Comparison of ENCODE assay signal across 14 cellular contexts in genomic region chrX:48899078-48899410, GRCh38. TPM values are rescaled to one million over a fixed set of nuclear protein-coding genes. Genes with fewer than 3 reads are reported as not detected.
A peak's percentile ranks its signal among the peaks of the same experiment; 100 is the strongest.
DNase-seq lines count a peak whose midpoint lies in the region; ATAC-seq, FAIRE-seq and TF ChIP-seq lines count a peak whose summit lies in the region.
"Had no signal": no experiment of that assay in that cellular context is flagged by ENCODE, and none has a peak within 500 bp of the region (broad histone marks: within the 10 kb centered on the region; RNA-seq: fewer than 3 reads in every experiment).

No MANE protein-coding gene starts in this region.

- H3K9me2 ChIP-seq in Loucy (replicated peaks; ENCODE audit: low read depth, low read length): no peaks in the 10 kb centered on the region

- intact Hi-C loops in GM12878 (cut with micrococcal nuclease; ENCODE audit: unreplicated experiment) (loop anchor here (5.0 to 10.0 kb wide), 2 partner anchors 143 to 424 kb away; partner anchors contain the start of genes FTSJ1, SLC38A5 and TFE3), gastrocnemius medialis (cut with DNase I; ENCODE audit: low total_unique reads) (loop anchor here (5.0 to 10.0 kb wide), 4 partner anchors 103 to 302 kb away; partner anchors contain the start of genes GRIPAP1, MAGIX and WDR13)

- H3K9ac ChIP-seq in Loucy (ENCODE audit: low read depth, low read length, poor library complexity, severe bottlenecking) (no peak overlapping the region), GM12878 (ENCODE audit: control insufficient read depth, insufficient read depth, low read length) (no peak overlapping the region; the same call in 1 of the 2 replicates)

- ATAC-seq in GM12878 (no peak), gastrocnemius medialis (no peak)

- H3K79me2 ChIP-seq in Loucy (ENCODE audit: insufficient read depth, low read length) (peaks cover 39% of the 10 kb centered on the region), GM12878 (ENCODE audit: control insufficient read depth, insufficient read depth, low read length) (peaks cover 22% of the 10 kb centered on the region)

- no TSS peak for BruUV-seq in GM12878 (replicated peaks; lab: Mats Ljungman, UMichigan)

- 65% methylated on average over 8 of the region's 8 CpGs for WGBS in GM12878 (ENCODE audit: insufficient coverage, insufficient replicate concordance, low lambda C conversion rate, missing lambda C conversion rate)

- TF ChIP-seq POLR2A in GM12878 (IDR thresholded peaks at IDR 0.05; ENCODE audit: low read depth, low read length) (no peak), gastrocnemius medialis (IDR thresholded peaks at IDR 0.05) (no peak)

- TF ChIP-seq RAD21 in GM12878 (IDR thresholded peaks at IDR 0.05; ENCODE audit: insufficient read depth, low read depth, low read length): no peak

- no peaks in the 10 kb centered on the region for H3K27me3 ChIP-seq in Loucy (ENCODE audit: insufficient read depth, low read length, poor library complexity, severe bottlenecking)
- H3K27me3 ChIP-seq in GM12878 (replicated peaks in 1 of 2; ENCODE audit: control insufficient read depth in 2 of 2, insufficient read depth in 2 of 2, low read length in 1 of 2): no peaks in the 10 kb centered on the region
- H3K27me3 ChIP-seq in gastrocnemius medialis: no peaks in the 10 kb centered on the region
- H3K27me3 ChIP-seq: adrenal gland, SJCRH30 had no signal

- H3K4me3 ChIP-seq in Loucy (ENCODE audit: low read length, poor library complexity, severe bottlenecking) (peak overlapping the region; percentile 96), GM12878 (peak overlapping the region; percentile 61; the same call in 1 of the 2 replicates), gastrocnemius medialis (no peak overlapping the region)

- H3K4me1 ChIP-seq in Loucy (ENCODE audit: insufficient read depth, low read length, poor library complexity, severe bottlenecking): no peaks in the 10 kb centered on the region
- no peaks in the 10 kb centered on the region for H3K4me1 ChIP-seq in GM12878 (ENCODE audit: control insufficient read depth, insufficient read depth, low read length)
- peaks cover 0 to 12% of the 10 kb centered on the region in 2 donors for H3K4me1 ChIP-seq in gastrocnemius medialis
- H3K4me1 ChIP-seq: SJCRH30 had no signal

- H3K27ac ChIP-seq in GM12878 (ENCODE audit: control insufficient read depth, insufficient read depth): no peak overlapping the region
- peak overlapping the region; percentile 22 to 95 (median 92) for H3K27ac ChIP-seq in gastrocnemius medialis

- H3K9me3 ChIP-seq in Loucy (ENCODE audit: insufficient read depth, low read depth, low read length) (no peaks in the 10 kb centered on the region), GM12878 (replicated peaks; ENCODE audit: control insufficient read depth, insufficient read depth, low read length) (no peaks in the 10 kb centered on the region; the same call in 2 of the 3 replicates), gastrocnemius medialis (no peaks in the 10 kb centered on the region)
- H3K9me3 ChIP-seq: adrenal gland, SJCRH30 had no signal

- TF ChIP-seq CTCF in Loucy (conservative IDR thresholded peaks at IDR 0.05; ENCODE audit: low read length) (no peak), GM12878 (IDR thresholded peaks at IDR 0.05 in 2 of 3, conservative IDR thresholded peaks at IDR 0.05 in 1 of 3; ENCODE audit: control insufficient read depth in 2 of 3, extremely low read depth in 1 of 3, insufficient read depth in 1 of 3, low read depth in 3 of 3, low read length in 3 of 3) (no peak), gastrocnemius medialis (IDR thresholded peaks at IDR 0.05 in 4 of 5, conservative IDR thresholded peaks at IDR 0.05 in 1 of 5) (no peak)

- peaks cover 17% of the 10 kb centered on the region for H3K27me3 Mint-ChIP-seq in activated T-cell treated with anti-CD3 and anti-CD28 coated beads, Interleukin-2, amount 50 U/mL, for 24 hours
- H3K27me3 Mint-ChIP-seq in T-helper 2 cell treated with Interferon-gamma antibody and Interleukin-4, amounts not matched to agents 5 μg/mL and 100 μg/mL, for 36 hours (ENCODE audit: low read depth): no peaks in the 10 kb centered on the region

- H3K4me3 Mint-ChIP-seq in activated T-cell treated with anti-CD3 and anti-CD28 coated beads, Interleukin-2, amount 50 U/mL, for 24 hours: peak overlapping the region; percentile 82
- no peak overlapping the region for H3K4me3 Mint-ChIP-seq in T-helper 2 cell treated with Interferon-gamma antibody and Interleukin-4, amounts not matched to agents 5 μg/mL and 100 μg/mL, for 36 hours

- H3K4me2 ChIP-seq in Loucy (ENCODE audit: low read depth, low read length, poor library complexity, severe bottlenecking): peak overlapping the region; percentile 73
- H3K4me2 ChIP-seq in GM12878 (ENCODE audit: control insufficient read depth, insufficient read depth): peak overlapping the region; percentile 54; the same call in 1 of the 2 replicates

- no peak for FAIRE-seq in GM12878 (lab: Jason Lieb, UNC)
- FAIRE-seq: urothelium cell line had no signal

- CTCF ChIA-PET in GM12878 (lab: Yijun Ruan, JAX): interaction anchor here (0.7 kb wide), 1 partner anchor 8 kb away, joined by 3 read pairs; no protein-coding TSS in a partner anchor

- H3K36me3 ChIP-seq in Loucy (ENCODE audit: insufficient read depth, low read length) (peaks cover 7% of the 10 kb centered on the region; the same call in 1 of the 2 replicates), GM12878 (ENCODE audit: control insufficient read depth in 2 of 2, insufficient read depth in 2 of 2, low read length in 1 of 2) (peaks cover 0 to 5% of the 10 kb centered on the region in 2 experiments; a peak in 2 of 4 replicates), gastrocnemius medialis (peaks cover 0 to 24% of the 10 kb centered on the region in 2 donors)
- H3K36me3 ChIP-seq: SJCRH30 had no signal

- peak overlapping the region; percentile 93 for H3K27ac Mint-ChIP-seq in activated T-cell treated with anti-CD3 and anti-CD28 coated beads, Interleukin-2, amount 50 U/mL, for 24 hours
- no peak overlapping the region for H3K27ac Mint-ChIP-seq in T-helper 2 cell treated with Interferon-gamma antibody and Interleukin-4, amounts not matched to agents 5 μg/mL and 100 μg/mL, for 36 hours

- SMC1A ChIA-PET in GM12878 (lab: Charles Lee; ENCODE audit: uncharacterized antibody, unreplicated experiment): no interaction called here

- no peaks in the 10 kb centered on the region for H3K9me3 Mint-ChIP-seq in activated T-cell treated with anti-CD3 and anti-CD28 coated beads, Interleukin-2, amount 50 U/mL, for 24 hours
- H3K9me3 Mint-ChIP-seq in T-helper 2 cell treated with Interferon-gamma antibody and Interleukin-4, amounts not matched to agents 5 μg/mL and 100 μg/mL, for 36 hours: no peaks in the 10 kb centered on the region

- H3K4me1 Mint-ChIP-seq in activated T-cell treated with anti-CD3 and anti-CD28 coated beads, Interleukin-2, amount 50 U/mL, for 24 hours (ENCODE audit: low read depth): peaks cover 23% of the 10 kb centered on the region
- peaks cover 10% of the 10 kb centered on the region for H3K4me1 Mint-ChIP-seq in T-helper 2 cell treated with Interferon-gamma antibody and Interleukin-4, amounts not matched to agents 5 μg/mL and 100 μg/mL, for 36 hours (ENCODE audit: low read depth)

- RAD21 ChIA-PET in GM12878 (lab: Charles Lee; ENCODE audit: unreplicated experiment): interaction anchor here (1.5 to 2.9 kb wide), 3 partner anchors 13 to 145 kb away, joined by 5 to 12 read pairs (median 7); partner anchors contain the start of genes HDAC6 and SLC35A2

- H3K36me3 Mint-ChIP-seq in activated T-cell treated with anti-CD3 and anti-CD28 coated beads, Interleukin-2, amount 50 U/mL, for 24 hours (ENCODE audit: low read depth): peaks cover 67% of the 10 kb centered on the region
- peaks cover 15% of the 10 kb centered on the region for H3K36me3 Mint-ChIP-seq in T-helper 2 cell treated with Interferon-gamma antibody and Interleukin-4, amounts not matched to agents 5 μg/mL and 100 μg/mL, for 36 hours (ENCODE audit: low read depth)

- TF ChIP-seq EP300 in GM12878 (IDR thresholded peaks at IDR 0.05; ENCODE audit: borderline replicate concordance in 1 of 2, control insufficient read depth in 1 of 2, low read depth in 2 of 2, low read length in 2 of 2): no peak

- in situ Hi-C loops in GM12878 (cut with MboI) (no loop called here), gastrocnemius medialis (cut with MboI; ENCODE audit: low sequenced_read_pairs in 4 of 4) (loop anchor here in 1 of 4 donors (10.0 kb wide), 1 partner anchor 94 kb away; the partner anchor contains the start of gene HDAC6)

- DNase-seq in activated T-cell treated with anti-CD3 and anti-CD28 coated beads, Interleukin-2, amount 50 U/mL, for 24 hours: no peak
- DNase-seq in activated T-cell treated with anti-CD3 and anti-CD28 coated beads for 4 hours: no peak
- DNase-seq in GM12878 (ENCODE audit: low read depth, low spot score): no peak
- no peak for DNase-seq in gastrocnemius medialis
- DNase-seq in T-helper 2 cell treated with Interferon-gamma antibody and Interleukin-4, amounts not matched to agents 5 μg/mL and 100 μg/mL, for 36 hours (ENCODE audit: low spot score): no peak
- DNase-seq in SHP77 (lab: John Stamatoyannopoulos, UW): no peak
- no peak for DNase-seq in HuH-7.5 (ENCODE audit: low spot score)
- DNase-seq: activated CD4-positive, CD25-positive, alpha-beta regulatory T cell treated with anti-CD3 and anti-CD28 coated beads, Interleukin-2, amount 50 U/mL, for 72 hours; dermis blood vessel endothelial cell; NCI-H446 treated with DMSO at 0.1 percent for 48 hours; SJCRH30 had no signal

- H2AFZ ChIP-seq in Loucy (ENCODE audit: low read length) (no peak overlapping the region), GM12878 (ENCODE audit: control insufficient read depth, low read depth, low read length) (no peak overlapping the region)

- H4K20me1 ChIP-seq in Loucy (ENCODE audit: insufficient read depth, low read length, poor library complexity, severe bottlenecking): peaks cover 24% of the 10 kb centered on the region
- no peaks in the 10 kb centered on the region for H4K20me1 ChIP-seq in GM12878 (ENCODE audit: control insufficient read depth, insufficient read depth)

- POLR2A ChIA-PET in GM12878 (lab: Charles Lee): interaction anchor here (0.7 kb wide), 2 partner anchors 41 to 431 kb away, joined by 3 to 5 read pairs; no protein-coding TSS in a partner anchor

- H3F3A ChIP-seq in Loucy (ENCODE audit: low read depth): no peaks in the 10 kb centered on the region

RNA-seq across cellular contexts. Expression of gene PQBP1, which starts 1.3 kb away (rescaled TPM):
- 8.1 and 8.5 TPM in 2 replicates for total RNA-seq in GM12878 (2013; cell fraction: nucleolus; rRNA removed)
- total RNA-seq in GM12878 (2014; rRNA removed) (62.2 and 70.2 TPM in 2 replicates), GM12878 (2014; rRNA removed; fragmentation: Illumina TruSeq; extraction: Trizol) (37.5 and 38.5 TPM in 2 replicates), GM12878 (2021) (69.5 and 71.0 TPM in 2 replicates), gastrocnemius medialis (10 to 100 TPM; 61.3 to 90.4 (median 67.8) TPM)
- 26.7 TPM for polyA plus RNA-seq in GM12878 (2011; ENCODE audit: low read depth)
- polyA plus RNA-seq in GM12878 (2011; rRNA removed) (22.4 and 55.3 TPM in 2 replicates), GM12878 (2014; fragmentation: Illumina TruSeq; extraction: Trizol) (39.6 and 70.0 TPM in 2 replicates), GM12878 (2014; fragmentation: Nextera tagmentation; extraction: Ambion mirVana) (10 to 100 TPM; 12.5 to 28.0 TPM), GM12878 (2014; rRNA removed) (68.5 and 76.1 TPM in 2 replicates), GM12878 (2016; fragmentation: Nextera tagmentation; extraction: Ambion mirVana) (10 to 100 TPM; 68.6 to 74.8 TPM)
- polyA plus RNA-seq in GM12878 (2011; cell fraction: cytosol; rRNA removed): 67.4 and 68.4 TPM in 2 replicates
- polyA plus RNA-seq in GM12878 (2011; cell fraction: nucleus; rRNA removed): 112 and 137 TPM in 2 replicates
- polyA plus RNA-seq in GM12878 (2012): 70.1 and 70.6 TPM in 2 replicates
- 30.3 and 33.8 TPM in 2 replicates for polyA minus RNA-seq in GM12878 (2011; rRNA and poly(A)+ RNA removed)
- 22.9 and 24.1 TPM in 2 replicates for polyA minus RNA-seq in GM12878 (2011; cell fraction: cytosol; rRNA and poly(A)+ RNA removed)
- 9.9 and 20.2 TPM in 2 replicates for polyA minus RNA-seq in GM12878 (2011; cell fraction: nucleus; rRNA and poly(A)+ RNA removed)

RNA-seq across cellular contexts. Expression of gene TIMM17B, which starts 1.5 kb away (rescaled TPM):
- total RNA-seq in GM12878 (2013; cell fraction: nucleolus; rRNA removed): 14.1 and 16.7 TPM in 2 replicates
- total RNA-seq in GM12878 (2014; rRNA removed) (49.0 and 53.5 TPM in 2 replicates), GM12878 (2014; rRNA removed; fragmentation: Illumina TruSeq; extraction: Trizol) (32.9 and 33.3 TPM in 2 replicates), GM12878 (2021) (53.8 and 57.8 TPM in 2 replicates), gastrocnemius medialis (100 to 1,000 TPM in 1 of 4 donors, 10 to 100 TPM in 3; 53.3 to 103 (median 68.5) TPM)
- polyA plus RNA-seq in GM12878 (2011; ENCODE audit: low read depth): 24.7 TPM
- polyA plus RNA-seq in GM12878 (2011; rRNA removed) (22.0 and 41.5 TPM in 2 replicates), GM12878 (2014; fragmentation: Illumina TruSeq; extraction: Trizol) (16.3 and 37.7 TPM in 2 replicates), GM12878 (2014; fragmentation: Nextera tagmentation; extraction: Ambion mirVana) (10 to 100 TPM in 1 of 2 experiments, 1 to 10 TPM in 1; 4.5 to 18.3 TPM), GM12878 (2014; rRNA removed) (69.4 and 72.4 TPM in 2 replicates), GM12878 (2016; fragmentation: Nextera tagmentation; extraction: Ambion mirVana) (10 to 100 TPM; 79.5 to 88.7 TPM)
- polyA plus RNA-seq in GM12878 (2011; cell fraction: cytosol; rRNA removed): 84.2 and 105 TPM in 2 replicates
- polyA plus RNA-seq in GM12878 (2011; cell fraction: nucleus; rRNA removed): 69.2 and 74.6 TPM in 2 replicates
- polyA plus RNA-seq in GM12878 (2012): 40.4 and 40.9 TPM in 2 replicates
- 14.3 and 37.8 TPM in 2 replicates for polyA minus RNA-seq in GM12878 (2011; rRNA and poly(A)+ RNA removed)
- polyA minus RNA-seq in GM12878 (2011; cell fraction: cytosol; rRNA and poly(A)+ RNA removed): 16.0 and 17.4 TPM in 2 replicates
- polyA minus RNA-seq in GM12878 (2011; cell fraction: nucleus; rRNA and poly(A)+ RNA removed): 12.9 and 19.4 TPM in 2 replicates

RNA-seq across cellular contexts. Expression of gene SLC35A2, which starts 12.4 kb away (rescaled TPM):
- 10.7 and 16.8 TPM in 2 replicates for total RNA-seq in GM12878 (2013; cell fraction: nucleolus; rRNA removed)
- total RNA-seq in GM12878 (2014; rRNA removed) (9.3 and 11.0 TPM in 2 replicates), GM12878 (2014; rRNA removed; fragmentation: Illumina TruSeq; extraction: Trizol) (8.4 and 9.1 TPM in 2 replicates), GM12878 (2021) (16.7 and 21.9 TPM in 2 replicates), gastrocnemius medialis (10 to 100 TPM; 12.6 to 18.7 (median 18.5) TPM)
- 7.5 TPM for polyA plus RNA-seq in GM12878 (2011; ENCODE audit: low read depth)
- polyA plus RNA-seq in GM12878 (2011; rRNA removed) (10.3 and 12.9 TPM in 2 replicates), GM12878 (2014; fragmentation: Illumina TruSeq; extraction: Trizol) (12.0 and 16.9 TPM in 2 replicates), GM12878 (2014; fragmentation: Nextera tagmentation; extraction: Ambion mirVana) (1 to 10 TPM; 2.1 to 6.8 TPM), GM12878 (2014; rRNA removed) (16.8 and 18.7 TPM in 2 replicates), GM12878 (2016; fragmentation: Nextera tagmentation; extraction: Ambion mirVana) (10 to 100 TPM; 25.1 to 27.4 TPM)
- 22.6 and 23.3 TPM in 2 replicates for polyA plus RNA-seq in GM12878 (2011; cell fraction: cytosol; rRNA removed)
- 28.2 and 28.4 TPM in 2 replicates for polyA plus RNA-seq in GM12878 (2011; cell fraction: nucleus; rRNA removed)
- 15.6 and 17.0 TPM in 2 replicates for polyA plus RNA-seq in GM12878 (2012)
- polyA minus RNA-seq in GM12878 (2011; rRNA and poly(A)+ RNA removed): 21.6 and 23.7 TPM in 2 replicates
- 4.3 and 6.9 TPM in 2 replicates for polyA minus RNA-seq in GM12878 (2011; cell fraction: cytosol; rRNA and poly(A)+ RNA removed)
- 4.1 and 5.2 TPM in 2 replicates for polyA minus RNA-seq in GM12878 (2011; cell fraction: nucleus; rRNA and poly(A)+ RNA removed)

RNA-seq across cellular contexts. Expression of gene PIM2, which starts 19.8 kb away (rescaled TPM):
- 293 and 318 TPM in 2 replicates for total RNA-seq in GM12878 (2013; cell fraction: nucleolus; rRNA removed)
- total RNA-seq in GM12878 (2014; rRNA removed): 32.9 and 37.9 TPM in 2 replicates
- 19.2 and 19.9 TPM in 2 replicates for total RNA-seq in GM12878 (2014; rRNA removed; fragmentation: Illumina TruSeq; extraction: Trizol)
- 29.6 and 30.4 TPM in 2 replicates for total RNA-seq in GM12878 (2021)
- polyA plus RNA-seq in GM12878 (2011; ENCODE audit: low read depth): 61.5 TPM
- 65.9 and 96.8 TPM in 2 replicates for polyA plus RNA-seq in GM12878 (2011; rRNA removed)
- 86.7 and 115 TPM in 2 replicates for polyA plus RNA-seq in GM12878 (2011; cell fraction: cytosol; rRNA removed)
- polyA plus RNA-seq in GM12878 (2011; cell fraction: nucleus; rRNA removed): 111 and 151 TPM in 2 replicates
- polyA plus RNA-seq in GM12878 (2012): 114 and 191 TPM in 2 replicates
- 30.1 and 34.0 TPM in 2 replicates for polyA plus RNA-seq in GM12878 (2014; fragmentation: Illumina TruSeq; extraction: Trizol)
- 10 to 100 TPM; 19.6 to 26.2 TPM for polyA plus RNA-seq in GM12878 (2014; fragmentation: Nextera tagmentation; extraction: Ambion mirVana)
- polyA plus RNA-seq in GM12878 (2014; rRNA removed): 31.7 and 32.1 TPM in 2 replicates
- polyA plus RNA-seq in GM12878 (2016; fragmentation: Nextera tagmentation; extraction: Ambion mirVana): 10 to 100 TPM; 46.5 to 54.5 TPM
- polyA minus RNA-seq in GM12878 (2011; rRNA and poly(A)+ RNA removed): 60.6 and 83.6 TPM in 2 replicates
- 25.4 and 29.0 TPM in 2 replicates for polyA minus RNA-seq in GM12878 (2011; cell fraction: cytosol; rRNA and poly(A)+ RNA removed)
- 53.8 and 65.6 TPM in 2 replicates for polyA minus RNA-seq in GM12878 (2011; cell fraction: nucleus; rRNA and poly(A)+ RNA removed)
- total RNA-seq in gastrocnemius medialis: 1 to 10 TPM; 2.3 to 3.5 (median 2.4) TPM

RNA-seq across cellular contexts. Expression of gene OTUD5, which starts 58.4 kb away (rescaled TPM):
- 39.3 and 46.8 TPM in 2 replicates for total RNA-seq in GM12878 (2013; cell fraction: nucleolus; rRNA removed)
- 22.2 and 23.7 TPM in 2 replicates for total RNA-seq in GM12878 (2014; rRNA removed)
- total RNA-seq in GM12878 (2014; rRNA removed; fragmentation: Illumina TruSeq; extraction: Trizol): 19.8 and 20.3 TPM in 2 replicates
- total RNA-seq in GM12878 (2021): 39.1 and 39.9 TPM in 2 replicates
- polyA plus RNA-seq in GM12878 (2011; ENCODE audit: low read depth): 26.3 TPM
- 38.7 and 50.3 TPM in 2 replicates for polyA plus RNA-seq in GM12878 (2011; rRNA removed)
- 41.0 and 43.4 TPM in 2 replicates for polyA plus RNA-seq in GM12878 (2011; cell fraction: cytosol; rRNA removed)
- 122 and 147 TPM in 2 replicates for polyA plus RNA-seq in GM12878 (2011; cell fraction: nucleus; rRNA removed)
- polyA plus RNA-seq in GM12878 (2012): 46.9 and 63.6 TPM in 2 replicates
- 29.5 and 36.4 TPM in 2 replicates for polyA plus RNA-seq in GM12878 (2014; fragmentation: Illumina TruSeq; extraction: Trizol)
- polyA plus RNA-seq in GM12878 (2014; fragmentation: Nextera tagmentation; extraction: Ambion mirVana): 1 to 10 TPM; 2.0 to 4.6 TPM
- polyA plus RNA-seq in GM12878 (2014; rRNA removed): 39.7 and 44.0 TPM in 2 replicates
- 10 to 100 TPM; 11.2 to 21.6 TPM for polyA plus RNA-seq in GM12878 (2016; fragmentation: Nextera tagmentation; extraction: Ambion mirVana)
- polyA minus RNA-seq in GM12878 (2011; rRNA and poly(A)+ RNA removed): 34.6 and 56.6 TPM in 2 replicates
- polyA minus RNA-seq in GM12878 (2011; cell fraction: cytosol; rRNA and poly(A)+ RNA removed): 23.0 and 36.1 TPM in 2 replicates
- polyA minus RNA-seq in GM12878 (2011; cell fraction: nucleus; rRNA and poly(A)+ RNA removed): 13.5 and 17.4 TPM in 2 replicates
- 10 to 100 TPM; 22.2 to 32.2 (median 28.5) TPM for total RNA-seq in gastrocnemius medialis

Comparison
In these comparisons a context has a peak if more than half of its experiments do, and no peak if none do; other contexts are left out.
1. H3K4me3 ChIP-seq: peak in Loucy (single experiment) and GM12878 (single experiment); none in gastrocnemius medialis (0 of 4).